8 cellular contexts compared by ENCODE assay signal in the genomic region with DNA sequence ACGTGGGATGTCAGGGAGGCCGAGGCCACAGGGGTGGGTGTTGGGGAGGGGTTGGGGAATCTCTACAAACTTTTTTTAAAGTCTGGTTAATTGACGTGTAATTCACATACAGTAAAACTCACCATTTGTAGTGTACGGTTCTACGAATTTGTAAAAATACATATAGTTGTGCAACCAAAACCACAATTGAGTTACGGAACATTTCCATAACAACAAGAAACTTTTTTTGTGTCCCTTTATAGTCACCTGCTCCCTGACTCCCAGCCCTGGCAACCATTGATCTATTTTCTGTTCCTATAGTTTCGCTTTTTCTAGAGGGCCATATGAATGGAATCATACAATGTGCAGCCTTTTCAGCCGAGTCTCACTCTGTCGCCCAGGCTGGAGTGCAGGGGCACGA. TPM values are rescaled to one million over a fixed set of nuclear protein-coding genes. Genes with fewer than 3 reads are reported as not detected.
"Had no signal": no experiment of that assay in that cellular context is flagged by ENCODE, and none has a peak within 500 bp of the region (broad histone marks: within the 10 kb centered on the region; RNA-seq: fewer than 3 reads in every experiment).

No MANE protein-coding gene starts in this region.

RNA-seq across cellular contexts. Expression of gene VENTX, which starts 2.9 kb away (rescaled TPM):
- total RNA-seq: dermis blood vessel endothelial cell, fibroblast of lung, pulmonary artery endothelial cell, smooth muscle cell, urinary bladder had no signal
- polyA plus RNA-seq: fibroblast of lung, smooth muscle cell had no signal

RNA-seq across cellular contexts. Expression of gene UTF1, which starts 4.8 kb away (rescaled TPM):
- total RNA-seq: dermis blood vessel endothelial cell, fibroblast of lung, liver, mesenteric fat pad, pulmonary artery endothelial cell, right lobe of liver, smooth muscle cell, urinary bladder had no signal
- polyA plus RNA-seq: fibroblast of lung, liver, smooth muscle cell, urinary bladder had no signal
